13 cellular contexts compared by ENCODE assay signal in the genomic region with DNA sequence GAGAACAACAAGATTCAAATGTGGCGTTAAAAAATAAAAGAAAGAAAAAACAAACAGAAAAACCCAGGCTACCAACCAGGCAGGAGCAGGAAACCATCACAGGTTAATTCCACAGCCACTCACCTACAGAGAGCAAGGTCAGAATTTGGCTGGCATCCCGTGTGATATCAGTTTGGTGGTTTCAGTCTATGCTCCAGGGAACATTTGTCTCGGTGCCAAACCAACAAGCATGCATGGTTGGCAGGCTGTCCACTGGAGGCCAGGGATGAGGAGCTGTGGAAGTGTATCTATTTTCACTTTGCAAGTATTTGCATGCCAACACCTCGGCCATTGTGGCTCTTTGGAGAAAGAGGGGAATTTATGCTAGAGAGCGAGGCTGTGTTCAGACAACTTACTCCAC. TPM values are rescaled to one million over a fixed set of nuclear protein-coding genes. Genes with fewer than 3 reads are reported as not detected.
DNase-seq lines count a peak whose midpoint lies in the region; ATAC-seq, FAIRE-seq and TF ChIP-seq lines count a peak whose summit lies in the region.
"Had no signal": no experiment of that assay in that cellular context is flagged by ENCODE, and none has a peak within 500 bp of the region (broad histone marks: within the 10 kb centered on the region; RNA-seq: fewer than 3 reads in every experiment).

No MANE protein-coding gene starts in this region.

- H3K36me3 Mint-ChIP-seq in T-cell = no peaks in the 10 kb centered on the region

- ATAC-seq in T-cell (replicated peaks in 1 of 4) = no peak
- ATAC-seq: stimulated activated naive CD8-positive, alpha-beta T cell treated with anti-CD3 and anti-CD28 coated beads, Interleukin-15, amount 100 ng/mL, for 72 hours had no signal

- no peak for FAIRE-seq in kidney (lab: Jason Lieb, UNC)

- POLR2A ChIA-PET in T-cell (lab: Charles Lee) = no interaction called here

- no peaks in the 10 kb centered on the region for H3K9me3 ChIP-seq in kidney (ENCODE audit: control insufficient read depth in 1 of 2, low read length in 2 of 2)
- H3K9me3 ChIP-seq in effector memory CD4-positive, alpha-beta T cell (ENCODE audit: control insufficient read depth, low read length) = no peaks in the 10 kb centered on the region
- H3K9me3 ChIP-seq: neutrophil had no signal

- H3K4me1 Mint-ChIP-seq in T-cell = no peaks in the 10 kb centered on the region
- H3K4me1 Mint-ChIP-seq: stimulated activated naive CD8-positive, alpha-beta T cell treated with anti-CD3 and anti-CD28 coated beads, Interleukin-15, amount 100 ng/mL, for 72 hours had no signal

- H3K4me3 Mint-ChIP-seq in T-cell = no peak overlapping the region
- H3K4me3 Mint-ChIP-seq: stimulated activated naive CD8-positive, alpha-beta T cell treated with anti-CD3 and anti-CD28 coated beads, Interleukin-15, amount 100 ng/mL, for 72 hours had no signal

- intact Hi-C loops in kidney (cut with DNase I) = no loop called here

- no peaks in the 10 kb centered on the region for H3K27me3 ChIP-seq in effector memory CD4-positive, alpha-beta T cell (replicated peaks; ENCODE audit: control insufficient read depth, insufficient read depth, low read length, poor library complexity, severe bottlenecking)
- H3K27me3 ChIP-seq: neutrophil had no signal

- H3K27ac ChIP-seq in kidney (ENCODE audit: low read depth in 2 of 2, low read length in 2 of 2) = no peak overlapping the region
- H3K27ac ChIP-seq in effector memory CD4-positive, alpha-beta T cell (ENCODE audit: insufficient read depth, low read length, poor library complexity, severe bottlenecking) = no peak overlapping the region
- H3K27ac ChIP-seq: neutrophil, PC-9 had no signal

- no peak overlapping the region for H3K27ac Mint-ChIP-seq in T-cell
- H3K27ac Mint-ChIP-seq: stimulated activated naive CD8-positive, alpha-beta T cell treated with anti-CD3 and anti-CD28 coated beads, Interleukin-15, amount 100 ng/mL, for 72 hours had no signal

- no peaks in the 10 kb centered on the region for H3K36me3 ChIP-seq in kidney (ENCODE audit: control insufficient read depth in 1 of 2, insufficient read depth in 2 of 2, low read length in 2 of 2)
- H3K36me3 ChIP-seq in effector memory CD4-positive, alpha-beta T cell (ENCODE audit: control insufficient read depth, insufficient read depth, low read length) = no peaks in the 10 kb centered on the region
- H3K36me3 ChIP-seq: neutrophil had no signal

- no peaks in the 10 kb centered on the region for H3K27me3 Mint-ChIP-seq in T-cell

- peak; percentile 74 for DNase-seq in Caki2 (ENCODE audit: low read depth)
- DNase-seq in NCI-H2029 (lab: John Stamatoyannopoulos, UW) = peak; percentile 93
- DNase-seq in astrocyte of the cerebellum (ENCODE audit: low read depth) = peak; percentile 81
- DNase-seq in kidney = peak; percentile 71
- DNase-seq in NCI-H2227 treated with DMSO at 0.1 percent for 48 hours (lab: John Stamatoyannopoulos, UW) = no peak
- no peak for DNase-seq in activated CD4-positive, alpha-beta T cell treated with anti-CD3 and anti-CD28 coated beads for 1 hour
- no peak for DNase-seq in T-cell
- no peak for DNase-seq in effector memory CD4-positive, alpha-beta T cell
- DNase-seq: H7; stimulated activated CD4-positive, alpha-beta T cell treated with anti-CD3 and anti-CD28 coated beads, Interleukin-2, amount 100 ng/mL, for 48 hours; stimulated activated naive CD8-positive, alpha-beta T cell treated with anti-CD3 and anti-CD28 coated beads, Interleukin-15, amount 100 ng/mL, for 72 hours had no signal

- CTCF ChIA-PET in T-cell (lab: Charles Lee) = no interaction called here

- peaks cover 0 to 10% (median 4%) of the 10 kb centered on the region in 3 donors for H3K9me3 Mint-ChIP-seq in T-cell

- H3K9ac ChIP-seq in kidney (ENCODE audit: low read length in 2 of 2) = no peak overlapping the region

- H3K4me3 ChIP-seq in astrocyte of the cerebellum (ENCODE audit: low read depth, low read length) (no peak overlapping the region), kidney (ENCODE audit: low read length in 2 of 2) (no peak overlapping the region)
- no peak overlapping the region for H3K4me3 ChIP-seq in effector memory CD4-positive, alpha-beta T cell (ENCODE audit: insufficient read depth, low read depth, low read length, poor library complexity, severe bottlenecking)
- H3K4me3 ChIP-seq: PC-9 had no signal

- TF ChIP-seq CTCF in astrocyte of the cerebellum (IDR thresholded peaks at IDR 0.05; ENCODE audit: low read depth, low read length, missing control alignments) (no peak), kidney (IDR thresholded peaks at IDR 0.05; ENCODE audit: borderline replicate concordance, extremely low read depth, insufficient read depth) (no peak)

- in situ Hi-C loops in Caki2 (cut with HindIII; ENCODE audit: low pct_unique_long_range_greater_than_20kb, low sequenced_read_pairs) = no loop called here
- in situ Hi-C loops in astrocyte of the cerebellum (cut with HindIII; ENCODE audit: low sequenced_read_pairs) = no loop called here

- no peaks in the 10 kb centered on the region for H3K4me1 ChIP-seq in kidney (ENCODE audit: control insufficient read depth in 1 of 2, insufficient read depth in 1 of 2, low read depth in 1 of 2, low read length in 2 of 2)
- H3K4me1 ChIP-seq in effector memory CD4-positive, alpha-beta T cell (ENCODE audit: control insufficient read depth, insufficient read depth, low read length, poor library complexity, severe bottlenecking) = no peaks in the 10 kb centered on the region

RNA-seq across cellular contexts. Expression of gene PROX1, which starts 53.1 kb away (rescaled TPM):
- total RNA-seq in Caki2 (2014; rRNA removed; shearing (Covaris generic); ENCODE audit: low replicate concordance) = not detected in 2 replicates
- total RNA-seq in kidney (6.6 TPM), T-cell (under 1 TPM in 4 of 5 donors, not detected in 1; 0.22 to 0.75 (median 0.29) TPM)
- polyA plus RNA-seq in kidney (ENCODE audit: insufficient read depth, low read depth, low replicate concordance) = 0.92 TPM
- total RNA-seq: PC-9 had no signal

Comparison
In these comparisons a context has a peak if more than half of its experiments do, and no peak if none do; other contexts are left out.
1. DNase-seq: peak in Caki2 (single experiment), NCI-H2029 (single experiment), astrocyte of the cerebellum (single experiment) and kidney (single experiment); none in NCI-H2227 treated with DMSO at 0.1 percent for 48 hours (single experiment), activated CD4-positive, alpha-beta T cell treated with anti-CD3 and anti-CD28 coated beads for 1 hour (single experiment), T-cell (0 of 34) and effector memory CD4-positive, alpha-beta T cell (0 of 3).